In genomic region chr1:114758251-114758832, GRCh38 we compare ENCODE assay signal across 1 cellular context.
TF ChIP-seq lines count a peak whose summit lies in the region.

No MANE protein-coding gene starts in this region.

TF ChIP-seq in H1, 55 proteins besides CTCF, POLR2A, EP300 and RAD21:
- TF ChIP-seq RFX5 (IDR thresholded peaks at IDR 0.05; ENCODE audit: borderline replicate concordance, low read depth, low read length) (no peak), HDAC2 (IDR thresholded peaks at IDR 0.05; ENCODE audit: borderline replicate concordance in 1 of 2, low read depth in 2 of 2, low read length in 2 of 2) (no peak), SP2 (IDR thresholded peaks at IDR 0.05; ENCODE audit: low read length) (no peak), SP1 (IDR thresholded peaks at IDR 0.05; ENCODE audit: low read depth, low read length) (no peak), SIN3A (conservative IDR thresholded peaks at IDR 0.05 in 1 of 2, IDR thresholded peaks at IDR 0.05 in 1 of 2; ENCODE audit: low read depth in 1 of 2, low read length in 2 of 2) (no peak), POLR2AphosphoS5 (IDR thresholded peaks at IDR 0.05; ENCODE audit: low read depth, low read length) (no peak), KDM5A (IDR thresholded peaks at IDR 0.05; ENCODE audit: low read length) (no peak), NANOG (IDR thresholded peaks at IDR 0.05; ENCODE audit: insufficient read depth, low read depth, low read length, poor library complexity, severe bottlenecking) (no peak), ZNF274 (IDR thresholded peaks at IDR 0.05; ENCODE audit: borderline replicate concordance, extremely low read depth, low read length) (no peak), CBX8 (IDR thresholded peaks at IDR 0.05; ENCODE audit: borderline replicate concordance, low read depth, low read length) (no peak), CHD2 (IDR thresholded peaks at IDR 0.05; ENCODE audit: low read length) (no peak)
TF ChIP-seq in H1: peak in this region for 0.
